25 cellular contexts compared by ENCODE assay signal in genomic region chr6:167659016-167659415, GRCh38.
"Had no signal": no experiment of that assay in that cellular context is flagged by ENCODE, and none has a peak within 500 bp of the region (broad histone marks: within the 10 kb centered on the region; RNA-seq: fewer than 3 reads in every experiment).

No MANE protein-coding gene starts in this region.

- H3K27me3 ChIP-seq: MG63, SJSA1 had no signal

- FAIRE-seq: RCC 7860 had no signal

- H3K36me3 ChIP-seq: MG63, SJSA1 had no signal

- DNase-seq: IMR-90, Karpas-422, KG1, MG63, NCI-H1092, NCI-H1105 treated with DMSO at 0.1 percent for 48 hours, NCI-H1417 treated with DMSO at 0.1 percent for 48 hours, NCI-H146, NCI-H1694 treated with DMSO at 0.1 percent for 48 hours, NCI-H1930, NCI-H2081, NCI-H2107, NCI-H2227 treated with DMSO at 0.1 percent for 48 hours, NCI-H446, NCI-H510A, NCI-H524 treated with DMSO at 0.1 percent for 48 hours, NCI-H69, NCI-H774, Right ventricle myocardium superior, RPMI8226, SIG-M5 had no signal

- H3K4me1 ChIP-seq: SJSA1 had no signal

- H3K9me3 ChIP-seq: MG63 had no signal

- H3K27ac ChIP-seq: HL-60, SJSA1, SK-N-MC had no signal

- H3K4me3 ChIP-seq: MG63, SJSA1, SK-N-MC had no signal
